Comparison of ENCODE assay signal across 1 cellular context in the genomic region with DNA sequence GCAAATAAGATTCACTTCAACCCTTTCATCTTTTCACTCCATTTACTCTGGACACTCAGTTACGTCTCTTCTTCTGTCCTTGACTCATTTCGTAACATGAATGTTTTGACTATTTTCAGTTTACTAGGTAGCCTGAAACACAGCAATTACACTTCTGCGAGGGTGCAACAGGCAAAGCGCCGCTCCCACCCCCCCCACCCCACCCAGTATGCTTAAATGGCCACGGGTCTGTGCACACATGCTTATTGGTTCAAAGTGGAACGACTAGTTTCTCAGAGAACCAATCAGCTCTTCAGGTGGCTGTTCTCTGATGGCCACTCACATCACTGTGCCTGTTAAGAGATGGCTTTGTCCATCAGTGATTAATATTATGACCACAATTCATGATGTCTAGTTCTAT.
TF ChIP-seq lines count a peak whose summit lies in the region.

No MANE protein-coding gene starts in this region.

TF ChIP-seq in GM23338, 12 proteins besides CTCF, POLR2A, EP300 and RAD21 (continued from another document):
- TF ChIP-seq, protein P1, sequence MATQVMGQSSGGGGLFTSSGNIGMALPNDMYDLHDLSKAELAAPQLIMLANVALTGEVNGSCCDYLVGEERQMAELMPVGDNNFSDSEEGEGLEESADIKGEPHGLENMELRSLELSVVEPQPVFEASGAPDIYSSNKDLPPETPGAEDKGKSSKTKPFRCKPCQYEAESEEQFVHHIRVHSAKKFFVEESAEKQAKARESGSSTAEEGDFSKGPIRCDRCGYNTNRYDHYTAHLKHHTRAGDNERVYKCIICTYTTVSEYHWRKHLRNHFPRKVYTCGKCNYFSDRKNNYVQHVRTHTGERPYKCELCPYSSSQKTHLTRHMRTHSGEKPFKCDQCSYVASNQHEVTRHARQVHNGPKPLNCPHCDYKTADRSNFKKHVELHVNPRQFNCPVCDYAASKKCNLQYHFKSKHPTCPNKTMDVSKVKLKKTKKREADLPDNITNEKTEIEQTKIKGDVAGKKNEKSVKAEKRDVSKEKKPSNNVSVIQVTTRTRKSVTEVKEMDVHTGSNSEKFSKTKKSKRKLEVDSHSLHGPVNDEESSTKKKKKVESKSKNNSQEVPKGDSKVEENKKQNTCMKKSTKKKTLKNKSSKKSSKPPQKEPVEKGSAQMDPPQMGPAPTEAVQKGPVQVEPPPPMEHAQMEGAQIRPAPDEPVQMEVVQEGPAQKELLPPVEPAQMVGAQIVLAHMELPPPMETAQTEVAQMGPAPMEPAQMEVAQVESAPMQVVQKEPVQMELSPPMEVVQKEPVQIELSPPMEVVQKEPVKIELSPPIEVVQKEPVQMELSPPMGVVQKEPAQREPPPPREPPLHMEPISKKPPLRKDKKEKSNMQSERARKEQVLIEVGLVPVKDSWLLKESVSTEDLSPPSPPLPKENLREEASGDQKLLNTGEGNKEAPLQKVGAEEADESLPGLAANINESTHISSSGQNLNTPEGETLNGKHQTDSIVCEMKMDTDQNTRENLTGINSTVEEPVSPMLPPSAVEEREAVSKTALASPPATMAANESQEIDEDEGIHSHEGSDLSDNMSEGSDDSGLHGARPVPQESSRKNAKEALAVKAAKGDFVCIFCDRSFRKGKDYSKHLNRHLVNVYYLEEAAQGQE (IDR thresholded peaks at IDR 0.05; ENCODE audit: unreplicated experiment): no peak
- no peak for TF ChIP-seq ZNF462 (CRISPR knock-in tag; IDR thresholded peaks at IDR 0.05)
